In the genomic region with DNA sequence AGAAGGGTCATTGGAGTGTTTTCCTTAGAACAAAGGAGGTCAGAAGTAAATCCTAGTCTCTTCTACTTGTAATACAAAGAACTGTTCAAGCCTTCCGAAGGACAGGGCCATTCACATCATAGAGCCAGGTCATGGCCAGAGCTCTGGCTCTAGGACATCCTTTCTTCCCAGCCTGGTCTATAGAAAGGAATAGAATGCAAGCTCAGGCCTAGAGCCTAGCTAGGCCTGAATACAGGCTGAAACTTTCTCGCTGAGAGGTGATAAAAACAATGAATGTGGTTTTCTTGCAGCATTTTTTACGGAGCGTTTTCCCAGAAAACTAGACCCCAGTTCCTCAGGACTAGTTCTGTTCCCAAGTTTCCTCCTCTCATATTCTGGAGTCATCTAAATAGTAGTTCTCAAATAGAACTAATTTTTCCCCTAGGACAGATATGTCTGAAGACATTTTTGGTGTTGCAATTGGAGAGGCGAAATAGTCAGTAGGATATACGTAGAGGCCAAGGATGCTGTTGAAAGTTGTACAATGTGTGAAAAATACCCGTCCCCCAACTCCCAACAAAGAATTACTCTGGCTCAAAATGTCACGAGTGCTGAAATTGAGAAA, we compare ENCODE assay signal across 1 cellular context.
TF ChIP-seq lines count a peak whose summit lies in the region.

No MANE protein-coding gene starts in this region.

TF ChIP-seq in liver, 16 proteins besides CTCF, POLR2A, EP300 and RAD21 (continued from another document):
- TF ChIP-seq, protein P1, sequence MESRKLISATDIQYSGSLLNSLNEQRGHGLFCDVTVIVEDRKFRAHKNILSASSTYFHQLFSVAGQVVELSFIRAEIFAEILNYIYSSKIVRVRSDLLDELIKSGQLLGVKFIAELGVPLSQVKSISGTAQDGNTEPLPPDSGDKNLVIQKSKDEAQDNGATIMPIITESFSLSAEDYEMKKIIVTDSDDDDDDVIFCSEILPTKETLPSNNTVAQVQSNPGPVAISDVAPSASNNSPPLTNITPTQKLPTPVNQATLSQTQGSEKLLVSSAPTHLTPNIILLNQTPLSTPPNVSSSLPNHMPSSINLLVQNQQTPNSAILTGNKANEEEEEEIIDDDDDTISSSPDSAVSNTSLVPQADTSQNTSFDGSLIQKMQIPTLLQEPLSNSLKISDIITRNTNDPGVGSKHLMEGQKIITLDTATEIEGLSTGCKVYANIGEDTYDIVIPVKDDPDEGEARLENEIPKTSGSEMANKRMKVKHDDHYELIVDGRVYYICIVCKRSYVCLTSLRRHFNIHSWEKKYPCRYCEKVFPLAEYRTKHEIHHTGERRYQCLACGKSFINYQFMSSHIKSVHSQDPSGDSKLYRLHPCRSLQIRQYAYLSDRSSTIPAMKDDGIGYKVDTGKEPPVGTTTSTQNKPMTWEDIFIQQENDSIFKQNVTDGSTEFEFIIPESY (IDR thresholded peaks at IDR 0.05) = no peak
- TF ChIP-seq TAF1 (conservative IDR thresholded peaks at IDR 0.05) = no peak
- TF ChIP-seq JUND (IDR thresholded peaks at IDR 0.05) = no peak
- TF ChIP-seq REST (IDR thresholded peaks at IDR 0.05) = no peak
- TF ChIP-seq FOXA1 (IDR thresholded peaks at IDR 0.05) = no peak
- TF ChIP-seq HNF4G (IDR thresholded peaks at IDR 0.05) = no peak
- TF ChIP-seq SP1 (IDR thresholded peaks at IDR 0.05) = no peak
- no peak for TF ChIP-seq YY1 (IDR thresholded peaks at IDR 0.05)
- TF ChIP-seq MAX (IDR thresholded peaks at IDR 0.05) = no peak
- TF ChIP-seq FOXA2 (IDR thresholded peaks at IDR 0.05) = no peak
